Comparison of ENCODE assay signal across 34 cellular contexts in the genomic region with DNA sequence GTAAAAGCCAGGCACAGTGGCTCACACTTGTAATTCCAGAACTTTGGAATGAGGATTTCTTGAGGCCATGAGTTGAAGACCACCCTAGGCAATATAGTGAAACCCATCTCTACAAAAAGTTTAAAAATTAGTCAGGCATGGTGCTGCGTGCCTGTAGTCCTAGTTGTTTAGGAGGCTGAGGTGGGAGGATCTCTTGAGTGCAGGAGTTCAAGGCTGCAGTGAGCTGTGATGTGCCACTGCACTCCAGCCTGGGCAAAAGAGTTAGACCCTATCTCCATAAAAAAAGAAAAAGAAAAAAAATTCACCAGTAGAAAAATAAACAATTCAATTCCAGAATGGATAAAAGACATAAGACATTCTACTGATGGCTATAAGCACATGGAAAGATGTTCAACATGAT.
"Had no signal": no experiment of that assay in that cellular context is flagged by ENCODE, and none has a peak within 500 bp of the region (broad histone marks: within the 10 kb centered on the region; RNA-seq: fewer than 3 reads in every experiment).

No MANE protein-coding gene starts in this region.

- H3K4me3 ChIP-seq: adrenal gland, ascending aorta, body of pancreas, breast epithelium, cardiac muscle cell had no signal

- DNase-seq: activated effector memory CD4-positive, alpha-beta T cell treated with anti-CD3 and anti-CD28 coated beads, Interleukin-2, amount 50 U/mL, for 16 hours; activated effector memory CD4-positive, alpha-beta T cell treated with Interleukin-2 at 50 U/mL for 16 hours; activated gamma-delta T cell; activated gamma-delta T cell treated with Interleukin-2 at 50 U/mL for 16 hours; activated naive CD4-positive, alpha-beta T cell; activated naive CD4-positive, alpha-beta T cell treated with anti-CD3 and anti-CD28 coated beads for 36 hours; activated naive CD4-positive, alpha-beta T cell treated with anti-CD3 and anti-CD28 coated beads, Interleukin-2, amount 10 ng/mL, durations not matched to agents 7 days and 5 days; activated naive CD4-positive, alpha-beta T cell treated with anti-CD3 and anti-CD28 coated beads, Interleukin-2, amount 50 U/mL, for 16 hours; activated naive CD4-positive, alpha-beta T cell treated with Interleukin-2 at 50 U/mL for 16 hours; activated naive CD8-positive, alpha-beta T cell treated with anti-CD3 and anti-CD28 coated beads for 36 hours; activated naive CD8-positive, alpha-beta T cell treated with anti-CD3 and anti-CD28 coated beads, Interleukin-2, amount 10 ng/mL, durations not matched to agents 7 days and 5 days; activated naive CD8-positive, alpha-beta T cell treated with anti-CD3 and anti-CD28 coated beads, Interleukin-2, amount 50 U/mL, for 24 hours; activated T-cell treated with anti-CD3 and anti-CD28 coated beads, Interleukin-2, amount 50 U/mL, for 1 hour; activated T-cell treated with anti-CD3 and anti-CD28 coated beads, Interleukin-2, amount 50 U/mL, for 24 hours; activated T-cell treated with anti-CD3 and anti-CD28 coated beads, Interleukin-2, amount 50 U/mL, for 4 hours; activated T-cell treated with anti-CD3 and anti-CD28 coated beads, Interleukin-2, amount 50 U/mL, for 48 hours; activated T-cell treated with anti-CD3 and anti-CD28 coated beads, Interleukin-2, amount 50 U/mL, for 72 hours; adrenal gland; amniotic stem cell; amygdala; anterior cingulate cortex; aorta; body of pancreas; brain microvascular endothelial cell; caudate nucleus; central memory CD4-positive, alpha-beta T cell; cerebellar nuclear complex had no signal

- H3K36me3 ChIP-seq: adrenal gland, ascending aorta, brain microvascular endothelial cell, breast epithelium, cardiac muscle cell had no signal

- H3K9me3 ChIP-seq: adrenal gland, body of pancreas, breast epithelium had no signal

- H3K4me1 ChIP-seq: adrenal gland, ascending aorta, breast epithelium had no signal

- ATAC-seq: activated naive CD4-positive, alpha-beta T cell treated with anti-CD3 and anti-CD28 coated beads, Interleukin-2, amount 50 U/mL, for 72 hours; activated naive CD8-positive, alpha-beta T cell treated with anti-CD3 and anti-CD28 coated beads, Interleukin-2, amount 50 U/mL, for 24 hours; activated T-cell treated with anti-CD3 and anti-CD28 coated beads, Interleukin-2, amount 50 U/mL, for 4 hours; activated T-cell treated with anti-CD3 and anti-CD28 coated beads, Interleukin-2, amount 50 U/mL, for 72 hours; activated T-helper 17 cell treated with anti-CD3 and anti-CD28 coated beads, Interleukin-2, amount 50 U/mL, for 72 hours; body of pancreas had no signal

- FAIRE-seq: astrocyte, bronchial epithelial cell had no signal

- H3K27ac ChIP-seq: adrenal gland, ascending aorta, body of pancreas, brain microvascular endothelial cell, breast epithelium, cardiac muscle cell had no signal

- H3K27me3 ChIP-seq: adrenal gland, ascending aorta, body of pancreas, brain microvascular endothelial cell, breast epithelium, cardiac muscle cell had no signal
